Comparison of ENCODE assay signal across 13 cellular contexts in genomic region chr1:107897428-107898339, GRCh38.
DNase-seq lines count a peak whose midpoint lies in the region; ATAC-seq and TF ChIP-seq lines count a peak whose summit lies in the region.
"Had no signal": no experiment of that assay in that cellular context is flagged by ENCODE, and none has a peak within 500 bp of the region (broad histone marks: within the 10 kb centered on the region; RNA-seq: fewer than 3 reads in every experiment).

No MANE protein-coding gene starts in this region.

- POLR2A ChIA-PET in activated naive CD8-positive, alpha-beta T cell treated with anti-CD3 and anti-CD28 coated beads, Interleukin-2, amount 10 ng/mL, durations not matched to agents 7 days and 5 days (lab: Charles Lee): no interaction called here

- no peak for TF ChIP-seq POLR2A in spleen (IDR thresholded peaks at IDR 0.05)

- peaks cover 6% of the 10 kb centered on the region for H3K36me3 Mint-ChIP-seq in activated naive CD8-positive, alpha-beta T cell treated with anti-CD3 and anti-CD28 coated beads, Interleukin-2, amount 10 ng/mL, durations not matched to agents 7 days and 5 days

- peak; percentile 42 for DNase-seq in SKM-1 treated with dmso at 0.1 percent for 144 hours (lab: John Stamatoyannopoulos, UW; ENCODE audit: unreplicated experiment)
- no peak for DNase-seq in SKM-1 (lab: John Stamatoyannopoulos, UW; ENCODE audit: unreplicated experiment)
- DNase-seq in OCI-M1 (lab: John Stamatoyannopoulos, UW): peak; percentile 50
- DNase-seq in activated naive CD8-positive, alpha-beta T cell treated with anti-CD3 and anti-CD28 coated beads, Interleukin-2, amount 10 ng/mL, durations not matched to agents 7 days and 5 days: no peak
- DNase-seq in spleen: peak; percentile 76
- no peak for DNase-seq in aorta
- DNase-seq: 8988T; activated CD4-positive, CD25-positive, alpha-beta regulatory T cell treated with anti-CD3 and anti-CD28 coated beads, Interleukin-2, amount 50 U/mL, for 72 hours; NCI-H1436 had no signal

- peak; percentile 55 for ATAC-seq in activated naive CD8-positive, alpha-beta T cell treated with anti-CD3 and anti-CD28 coated beads, Interleukin-2, amount 10 ng/mL, durations not matched to agents 7 days and 5 days (ENCODE audit: low read depth)
- ATAC-seq in GM21825 (IDR thresholded peaks at IDR 0.05; ENCODE audit: unreplicated experiment): no peak
- ATAC-seq in HG02798 (IDR thresholded peaks at IDR 0.05; ENCODE audit: poor library complexity, unreplicated experiment): no peak
- no peak for ATAC-seq in aorta (ENCODE audit: low FRiP score)
- ATAC-seq: GM23338 had no signal

- H3K9me3 ChIP-seq in spleen: peaks cover 0 to 7% (median 0%) of the 10 kb centered on the region in 8 donors
- H3K9me3 ChIP-seq in aorta (ENCODE audit: control insufficient read depth, low read length): no peaks in the 10 kb centered on the region

- no peaks in the 10 kb centered on the region for H3K27me3 Mint-ChIP-seq in activated naive CD8-positive, alpha-beta T cell treated with anti-CD3 and anti-CD28 coated beads, Interleukin-2, amount 10 ng/mL, durations not matched to agents 7 days and 5 days

- H3K36me3 ChIP-seq in spleen: no peaks in the 10 kb centered on the region
- no peaks in the 10 kb centered on the region for H3K36me3 ChIP-seq in aorta (ENCODE audit: control insufficient read depth in 1 of 2, insufficient read depth in 2 of 2, low read length in 1 of 2)

- intact Hi-C loops in spleen (cut with DNase I; ENCODE audit: low total_unique reads): no loop called here
- intact Hi-C loops in aorta (cut with DNase I): no loop called here

- peak overlapping the region in 1 of 8 donors; percentile 34 for H3K4me3 ChIP-seq in spleen
- no peak overlapping the region for H3K4me3 ChIP-seq in aorta (ENCODE audit: low read length in 2 of 2)
- H3K4me3 ChIP-seq: GM23338, skin epidermis had no signal

- no peaks in the 10 kb centered on the region for H3K27me3 ChIP-seq in spleen (replicated peaks in 1 of 7)
- H3K27me3 ChIP-seq in aorta (ENCODE audit: control insufficient read depth in 1 of 2, insufficient read depth in 2 of 2, low read length in 1 of 2): no peaks in the 10 kb centered on the region

- peak overlapping the region; percentile 62 for H3K27ac Mint-ChIP-seq in activated naive CD8-positive, alpha-beta T cell treated with anti-CD3 and anti-CD28 coated beads, Interleukin-2, amount 10 ng/mL, durations not matched to agents 7 days and 5 days
- H3K27ac Mint-ChIP-seq: GM23338 had no signal

- H3K4me1 Mint-ChIP-seq in activated naive CD8-positive, alpha-beta T cell treated with anti-CD3 and anti-CD28 coated beads, Interleukin-2, amount 10 ng/mL, durations not matched to agents 7 days and 5 days: peaks cover 30% of the 10 kb centered on the region

- peaks cover 29 to 88% (median 69%) of the 10 kb centered on the region in 6 donors for H3K4me1 ChIP-seq in spleen
- H3K4me1 ChIP-seq in aorta (ENCODE audit: control insufficient read depth in 1 of 2, insufficient read depth in 2 of 2, low read length in 2 of 2): no peaks in the 10 kb centered on the region

- 16 to 28% (median 19%) methylated on average over 8 of the region's 8 CpGs for WGBS in spleen, 5 donors
- WGBS in aorta, 2 donors: 58 to 59% methylated on average over 8 of the region's 8 CpGs

- no peak for TF ChIP-seq CTCF in spleen (IDR thresholded peaks at IDR 0.05 in 8 of 11, conservative IDR thresholded peaks at IDR 0.05 in 3 of 11)

- peaks cover 4% of the 10 kb centered on the region for H3K9me3 Mint-ChIP-seq in activated naive CD8-positive, alpha-beta T cell treated with anti-CD3 and anti-CD28 coated beads, Interleukin-2, amount 10 ng/mL, durations not matched to agents 7 days and 5 days

- H3K27ac ChIP-seq in spleen (peak overlapping the region; percentile 35 to 82 (median 65)), aorta (ENCODE audit: low read depth in 1 of 2, low read length in 2 of 2) (no peak overlapping the region)

- H3K4me3 Mint-ChIP-seq in activated naive CD8-positive, alpha-beta T cell treated with anti-CD3 and anti-CD28 coated beads, Interleukin-2, amount 10 ng/mL, durations not matched to agents 7 days and 5 days: peak overlapping the region; percentile 49
- H3K4me3 Mint-ChIP-seq: GM23338 had no signal

Comparison
In these comparisons a context has a peak if more than half of its experiments do, and no peak if none do; other contexts are left out.
1. DNase-seq: peak in SKM-1 treated with dmso at 0.1 percent for 144 hours (single experiment), OCI-M1 (single experiment) and spleen (single experiment); none in SKM-1 (single experiment), activated naive CD8-positive, alpha-beta T cell treated with anti-CD3 and anti-CD28 coated beads, Interleukin-2, amount 10 ng/mL, durations not matched to agents 7 days and 5 days (single experiment) and aorta (0 of 2).
2. H3K27ac ChIP-seq: peak in spleen (8 of 8); none in aorta (0 of 2).